1 cellular context compared by ENCODE assay signal in the genomic region with DNA sequence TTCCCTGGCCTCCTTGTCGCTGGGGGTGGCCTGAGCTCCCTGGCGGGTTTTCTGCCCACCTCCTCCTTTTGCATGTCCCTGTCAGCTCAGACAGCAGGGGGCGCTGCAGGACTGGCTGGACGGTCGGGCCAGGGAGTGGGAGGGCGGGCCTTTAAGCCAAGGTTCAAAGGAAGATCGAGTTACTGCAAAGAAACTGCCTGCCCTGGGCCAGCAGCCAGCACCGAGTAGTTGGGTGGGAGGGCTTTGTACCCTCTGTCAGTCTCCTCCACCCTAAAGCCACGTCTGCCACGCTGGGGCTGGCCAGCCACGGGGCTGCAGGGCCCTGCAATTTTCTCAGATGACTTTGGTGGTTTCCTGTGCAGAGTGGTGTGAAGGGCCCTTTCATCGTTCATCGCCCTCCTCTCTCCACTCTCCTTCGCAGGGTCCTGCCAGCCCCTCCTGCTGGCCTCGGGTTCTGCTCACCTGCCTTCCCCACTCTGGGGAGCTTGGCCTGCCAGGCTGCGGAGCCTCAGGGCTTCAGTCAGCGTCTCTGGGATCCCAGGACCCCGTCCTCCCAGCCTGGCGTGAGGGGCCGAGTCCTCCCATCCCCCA.
TF ChIP-seq lines count a peak whose summit lies in the region.

No MANE protein-coding gene starts in this region.

TF ChIP-seq in HepG2, 621 proteins besides CTCF, POLR2A, EP300 and RAD21 (continues in another document):
- TF ChIP-seq, protein P1, sequence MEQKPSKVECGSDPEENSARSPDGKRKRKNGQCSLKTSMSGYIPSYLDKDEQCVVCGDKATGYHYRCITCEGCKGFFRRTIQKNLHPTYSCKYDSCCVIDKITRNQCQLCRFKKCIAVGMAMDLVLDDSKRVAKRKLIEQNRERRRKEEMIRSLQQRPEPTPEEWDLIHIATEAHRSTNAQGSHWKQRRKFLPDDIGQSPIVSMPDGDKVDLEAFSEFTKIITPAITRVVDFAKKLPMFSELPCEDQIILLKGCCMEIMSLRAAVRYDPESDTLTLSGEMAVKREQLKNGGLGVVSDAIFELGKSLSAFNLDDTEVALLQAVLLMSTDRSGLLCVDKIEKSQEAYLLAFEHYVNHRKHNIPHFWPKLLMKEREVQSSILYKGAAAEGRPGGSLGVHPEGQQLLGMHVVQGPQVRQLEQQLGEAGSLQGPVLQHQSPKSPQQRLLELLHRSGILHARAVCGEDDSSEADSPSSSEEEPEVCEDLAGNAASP (CRISPR knock-in tag; IDR thresholded peaks at IDR 0.05; ENCODE audit: borderline replicate concordance) = peak; percentile 56; the same call in 1 of the 2 replicates
- TF ChIP-seq SMAD3 (CRISPR knock-in tag; IDR thresholded peaks at IDR 0.05) (0 out of 2 replicates have a peak, but pooled peaks have one; percentile 52), ZNF576 (CRISPR knock-in tag; IDR thresholded peaks at IDR 0.05) (no peak), ZNF230 (CRISPR knock-in tag; IDR thresholded peaks at IDR 0.05) (0 out of 2 replicates have a peak, but pooled peaks have one; percentile 45), RFXAP (CRISPR knock-in tag; IDR thresholded peaks at IDR 0.05; ENCODE audit: borderline replicate concordance) (peak; percentile 73; the same call in 1 of the 2 replicates), MAF1 (CRISPR knock-in tag; IDR thresholded peaks at IDR 0.05; ENCODE audit: borderline replicate concordance) (no peak), ZNF318 (CRISPR knock-in tag; IDR thresholded peaks at IDR 0.05) (0 out of 2 replicates have a peak, but pooled peaks have one; percentile 7), NR2F2 (IDR thresholded peaks at IDR 0.05; ENCODE audit: borderline replicate concordance, low read depth) (peak; percentile 49; the same call in 1 of the 2 replicates), ERF (CRISPR knock-in tag; IDR thresholded peaks at IDR 0.05) (peak; percentile 65; the same call in 1 of the 2 replicates), ADNP (CRISPR knock-in tag; IDR thresholded peaks at IDR 0.05) (no peak), JUND (CRISPR knock-in tag; IDR thresholded peaks at IDR 0.05) (0 out of 2 replicates have a peak, but pooled peaks have one; percentile 35), CBX5 (CRISPR knock-in tag; IDR thresholded peaks at IDR 0.05; ENCODE audit: borderline replicate concordance) (peak; percentile 66; the same call in 1 of the 2 replicates), THAP11 (CRISPR knock-in tag; IDR thresholded peaks at IDR 0.05) (peak; percentile 56; the same call in 1 of the 2 replicates), HNF4G (IDR thresholded peaks at IDR 0.05; ENCODE audit: borderline replicate concordance, low read depth, low read length) (peak; percentile 54; the same call in 1 of the 2 replicates), HNF4G (CRISPR knock-in tag; IDR thresholded peaks at IDR 0.05; ENCODE audit: borderline replicate concordance, low read depth) (no peak; the same call in 1 of the 2 replicates), ZNF782 (CRISPR knock-in tag; IDR thresholded peaks at IDR 0.05; ENCODE audit: borderline replicate concordance) (peak; percentile 61; the same call in 1 of the 2 replicates), MTA1 (CRISPR knock-in tag; IDR thresholded peaks at IDR 0.05; ENCODE audit: borderline replicate concordance) (peak; percentile 51; the same call in 1 of the 2 replicates), HIVEP1 (CRISPR knock-in tag; IDR thresholded peaks at IDR 0.05) (0 out of 2 replicates have a peak, but pooled peaks have one; percentile 24), ZNF598 (CRISPR knock-in tag; IDR thresholded peaks at IDR 0.05; ENCODE audit: borderline replicate concordance) (peak; percentile 41; the same call in 1 of the 2 replicates), GABPB1 (CRISPR knock-in tag; IDR thresholded peaks at IDR 0.05) (peak; percentile 61), ZBTB21 (CRISPR knock-in tag; IDR thresholded peaks at IDR 0.05) (0 out of 2 replicates have a peak, but pooled peaks have one; percentile 25), ZNF776 (CRISPR knock-in tag; IDR thresholded peaks at IDR 0.05) (0 out of 2 replicates have a peak, but pooled peaks have one; percentile 25), CBX2 (IDR thresholded peaks at IDR 0.05; ENCODE audit: low read depth, low read length) (no peak), CBX2 (CRISPR knock-in tag; IDR thresholded peaks at IDR 0.05; ENCODE audit: low read depth) (no peak; the same call in 1 of the 2 replicates), MTA3 (CRISPR knock-in tag; IDR thresholded peaks at IDR 0.05) (no peak), HNF1B (CRISPR knock-in tag; IDR thresholded peaks at IDR 0.05) (peak; percentile 88), MXD4 (CRISPR knock-in tag; IDR thresholded peaks at IDR 0.05) (peak; percentile 26; the same call in 1 of the 2 replicates), TCF7 (IDR thresholded peaks at IDR 0.05; ENCODE audit: low read depth) (peak; percentile 13; the same call in 1 of the 2 replicates), MZF1 (CRISPR knock-in tag; IDR thresholded peaks at IDR 0.05; ENCODE audit: borderline replicate concordance) (no peak), RFXANK (CRISPR knock-in tag; IDR thresholded peaks at IDR 0.05) (peak; percentile 41; the same call in 1 of the 2 replicates), ZBTB26 (CRISPR knock-in tag; IDR thresholded peaks at IDR 0.05; ENCODE audit: borderline replicate concordance) (peak; percentile 74; the same call in 1 of the 2 replicates), ZBTB3 (CRISPR knock-in tag; IDR thresholded peaks at IDR 0.05; ENCODE audit: borderline replicate concordance, low read depth) (no peak), ZMYM4 (CRISPR knock-in tag; IDR thresholded peaks at IDR 0.05) (no peak; the same call in 1 of the 2 replicates), CENPX (CRISPR knock-in tag; IDR thresholded peaks at IDR 0.05) (no peak), SCMH1 (CRISPR knock-in tag; IDR thresholded peaks at IDR 0.05; ENCODE audit: borderline replicate concordance) (no peak), ZNF460 (CRISPR knock-in tag; IDR thresholded peaks at IDR 0.05; ENCODE audit: borderline replicate concordance) (no peak), ZNF292 (CRISPR knock-in tag; IDR thresholded peaks at IDR 0.05; ENCODE audit: borderline replicate concordance, low read depth) (peak; percentile 34; the same call in 1 of the 2 replicates), IRF2 (CRISPR knock-in tag; IDR thresholded peaks at IDR 0.05) (peak; percentile 74; the same call in 1 of the 2 replicates), MIER3 (CRISPR knock-in tag; IDR thresholded peaks at IDR 0.05; ENCODE audit: borderline replicate concordance) (peak; percentile 70; the same call in 1 of the 2 replicates), GABPA (IDR thresholded peaks at IDR 0.05; ENCODE audit: low read depth, low read length) (no peak), GABPA (CRISPR knock-in tag; IDR thresholded peaks at IDR 0.05; ENCODE audit: low read depth) (no peak), ZBTB20 (CRISPR knock-in tag; IDR thresholded peaks at IDR 0.05; ENCODE audit: borderline replicate concordance, low read depth) (no peak), IKZF5 (CRISPR knock-in tag; IDR thresholded peaks at IDR 0.05) (peak; percentile 90; the same call in 1 of the 2 replicates), ZFP36L2 (CRISPR knock-in tag; IDR thresholded peaks at IDR 0.05) (no peak)
- TF ChIP-seq, protein P2, sequence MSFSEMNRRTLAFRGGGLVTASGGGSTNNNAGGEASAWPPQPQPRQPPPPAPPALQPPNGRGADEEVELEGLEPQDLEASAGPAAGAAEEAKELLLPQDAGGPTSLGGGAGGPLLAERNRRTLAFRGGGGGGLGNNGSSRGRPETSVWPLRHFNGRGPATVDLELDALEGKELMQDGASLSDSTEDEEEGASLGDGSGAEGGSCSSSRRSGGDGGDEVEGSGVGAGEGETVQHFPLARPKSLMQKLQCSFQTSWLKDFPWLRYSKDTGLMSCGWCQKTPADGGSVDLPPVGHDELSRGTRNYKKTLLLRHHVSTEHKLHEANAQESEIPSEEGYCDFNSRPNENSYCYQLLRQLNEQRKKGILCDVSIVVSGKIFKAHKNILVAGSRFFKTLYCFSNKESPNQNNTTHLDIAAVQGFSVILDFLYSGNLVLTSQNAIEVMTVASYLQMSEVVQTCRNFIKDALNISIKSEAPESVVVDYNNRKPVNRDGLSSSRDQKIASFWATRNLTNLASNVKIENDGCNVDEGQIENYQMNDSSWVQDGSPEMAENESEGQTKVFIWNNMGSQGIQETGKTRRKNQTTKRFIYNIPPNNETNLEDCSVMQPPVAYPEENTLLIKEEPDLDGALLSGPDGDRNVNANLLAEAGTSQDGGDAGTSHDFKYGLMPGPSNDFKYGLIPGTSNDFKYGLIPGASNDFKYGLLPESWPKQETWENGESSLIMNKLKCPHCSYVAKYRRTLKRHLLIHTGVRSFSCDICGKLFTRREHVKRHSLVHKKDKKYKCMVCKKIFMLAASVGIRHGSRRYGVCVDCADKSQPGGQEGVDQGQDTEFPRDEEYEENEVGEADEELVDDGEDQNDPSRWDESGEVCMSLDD (CRISPR knock-in tag; IDR thresholded peaks at IDR 0.05; ENCODE audit: borderline replicate concordance) = no peak
